Comparison of ENCODE assay signal across 13 cellular contexts in genomic region chr14:63203015-63203414, GRCh38. TPM values are rescaled to one million over a fixed set of nuclear protein-coding genes. Genes with fewer than 3 reads are reported as not detected.
"Had no signal": no experiment of that assay in that cellular context is flagged by ENCODE, and none has a peak within 500 bp of the region (broad histone marks: within the 10 kb centered on the region; RNA-seq: fewer than 3 reads in every experiment).

No MANE protein-coding gene starts in this region.

- ATAC-seq: activated naive CD8-positive, alpha-beta T cell treated with anti-CD3 and anti-CD28 coated beads, Interleukin-2, amount 50 U/mL, for 24 hours; activated T-cell treated with anti-CD3 and anti-CD28 coated beads, Interleukin-2, amount 50 U/mL, for 72 hours; left colon had no signal

- H3K27me3 ChIP-seq: SJCRH30 had no signal

- H3K4me1 ChIP-seq: SJCRH30 had no signal

- DNase-seq: activated CD4-positive, alpha-beta memory T cell treated with anti-CD3 and anti-CD28 coated beads, Interleukin-2, amount 10 ng/mL, durations not matched to agents 7 days and 5 days; activated naive CD4-positive, alpha-beta T cell; activated naive CD8-positive, alpha-beta T cell treated with anti-CD3 and anti-CD28 coated beads, Interleukin-2, amount 50 U/mL, for 24 hours; activated T-cell treated with anti-CD3 and anti-CD28 coated beads, Interleukin-2, amount 50 U/mL, for 72 hours; caudate nucleus; cortex of kidney; effector CD8-positive, alpha-beta T cell; immature natural killer cell; left colon; SJCRH30; small intestine; T1000; trophoblast cell had no signal

- H3K9me3 ChIP-seq: SJCRH30 had no signal

- H3K36me3 ChIP-seq: SJCRH30 had no signal

RNA-seq across cellular contexts. Expression of gene RHOJ, which starts 1.2 kb away (rescaled TPM):
- total RNA-seq: activated CD4-positive, alpha-beta memory T cell treated with anti-CD3 and anti-CD28 coated beads, Interleukin-2, amount 10 ng/mL, durations not matched to agents 7 days and 5 days; activated T-cell treated with anti-CD3 and anti-CD28 coated beads, Interleukin-2, amount 50 U/mL, for 72 hours had no signal
- polyA plus RNA-seq: immature natural killer cell had no signal
